ENCODE assay signal across 8 cellular contexts in the genomic region with DNA sequence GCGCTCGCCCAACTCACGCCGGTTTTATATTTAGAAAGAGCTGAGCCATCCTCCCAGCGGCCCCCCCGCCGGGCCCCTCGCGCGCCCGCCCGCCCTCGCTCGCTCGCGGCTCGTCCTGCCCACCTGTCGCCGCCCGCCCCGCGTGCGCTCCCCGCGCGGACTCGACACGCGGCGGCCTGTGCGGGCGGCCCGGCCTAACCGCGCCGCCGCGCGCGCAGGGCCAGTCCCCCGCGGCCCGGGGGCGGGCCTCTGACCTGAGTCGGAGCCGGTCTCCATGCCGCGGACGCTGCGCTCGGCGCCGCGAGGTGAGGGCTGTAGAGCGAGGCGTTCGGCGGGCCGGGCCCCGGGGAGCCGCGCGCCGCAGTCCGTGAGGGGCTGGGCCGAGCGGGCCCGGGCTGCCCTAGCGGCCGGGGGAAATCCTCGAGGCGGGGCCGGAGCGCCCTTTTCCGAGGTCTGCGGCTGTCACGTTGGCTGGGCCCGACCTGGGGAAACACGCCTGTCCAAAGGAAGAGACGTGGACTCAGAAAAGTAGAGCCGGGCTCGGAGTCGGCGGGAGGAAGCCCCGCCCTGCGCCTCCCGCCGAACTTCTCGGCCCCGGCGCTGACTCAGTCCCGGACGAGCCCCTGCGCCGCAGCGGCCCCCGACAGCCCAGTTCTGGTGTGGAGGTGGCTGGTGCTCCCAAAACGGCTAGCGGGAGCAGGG. TPM values are rescaled to one million over a fixed set of nuclear protein-coding genes. Genes with fewer than 3 reads are reported as not detected.
A peak's percentile ranks its signal among the peaks of the same experiment; 100 is the strongest.
DNase-seq lines count a peak whose midpoint lies in the region; ATAC-seq and TF ChIP-seq lines count a peak whose summit lies in the region.

A gene with protein sequence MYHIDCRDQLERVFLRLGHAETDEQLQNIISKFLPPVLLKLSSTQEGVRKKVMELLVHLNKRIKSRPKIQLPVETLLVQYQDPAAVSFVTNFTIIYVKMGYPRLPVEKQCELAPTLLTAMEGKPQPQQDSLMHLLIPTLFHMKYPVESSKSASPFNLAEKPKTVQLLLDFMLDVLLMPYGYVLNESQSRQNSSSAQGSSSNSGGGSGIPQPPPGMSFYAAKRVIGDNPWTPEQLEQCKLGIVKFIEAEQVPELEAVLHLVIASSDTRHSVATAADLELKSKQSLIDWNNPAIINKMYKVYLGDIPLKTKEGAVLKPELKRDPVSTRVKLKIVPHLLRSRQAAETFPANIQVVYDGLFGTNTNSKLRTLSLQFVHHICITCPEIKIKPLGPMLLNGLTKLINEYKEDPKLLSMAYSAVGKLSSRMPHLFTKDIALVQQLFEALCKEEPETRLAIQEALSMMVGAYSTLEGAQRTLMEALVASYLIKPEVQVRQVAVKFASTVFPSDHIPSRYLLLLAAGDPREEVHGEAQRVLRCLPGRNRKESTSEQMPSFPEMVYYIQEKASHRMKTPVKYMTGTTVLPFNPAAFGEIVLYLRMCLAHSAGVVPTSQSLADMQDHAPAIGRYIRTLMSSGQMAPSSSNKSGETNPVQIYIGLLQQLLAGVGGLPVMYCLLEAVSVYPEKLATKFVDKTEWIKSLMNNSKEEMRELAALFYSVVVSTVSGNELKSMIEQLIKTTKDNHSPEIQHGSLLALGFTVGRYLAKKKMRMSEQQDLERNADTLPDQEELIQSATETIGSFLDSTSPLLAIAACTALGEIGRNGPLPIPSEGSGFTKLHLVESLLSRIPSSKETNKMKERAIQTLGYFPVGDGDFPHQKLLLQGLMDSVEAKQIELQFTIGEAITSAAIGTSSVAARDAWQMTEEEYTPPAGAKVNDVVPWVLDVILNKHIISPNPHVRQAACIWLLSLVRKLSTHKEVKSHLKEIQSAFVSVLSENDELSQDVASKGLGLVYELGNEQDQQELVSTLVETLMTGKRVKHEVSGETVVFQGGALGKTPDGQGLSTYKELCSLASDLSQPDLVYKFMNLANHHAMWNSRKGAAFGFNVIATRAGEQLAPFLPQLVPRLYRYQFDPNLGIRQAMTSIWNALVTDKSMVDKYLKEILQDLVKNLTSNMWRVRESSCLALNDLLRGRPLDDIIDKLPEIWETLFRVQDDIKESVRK (N-terminal part only) (minus strand): TSS at position 522 of the 702 bp plus-strand sequence. CDS start 11,465 bp downstream, outside the sequence.

- peaks cover 4% of the 10 kb centered on the region for H4K20me1 ChIP-seq in neural progenitor cell (ENCODE audit: low read depth)

- H3K9ac ChIP-seq in HUES6 (ENCODE audit: low read length) (peak within 1 kb of the TSS; percentile 72), neural progenitor cell (peak within 1 kb of the TSS; percentile 32), stomach smooth muscle (ENCODE audit: low read length in 2 of 2) (peak within 1 kb of the TSS; percentile 94 to 99)

- H3F3A ChIP-seq in neural progenitor cell (ENCODE audit: low read depth), result peaks cover 35% of the 10 kb centered on the region

- peak within 1 kb of the TSS; percentile 86 for H3K4me2 ChIP-seq in neural progenitor cell

- H3K4me1 Mint-ChIP-seq in neural progenitor cell, result peaks cover 17% of the 10 kb centered on the region

- peaks cover 3% of the 10 kb centered on the region for H3K27me3 Mint-ChIP-seq in neural progenitor cell (ENCODE audit: insufficient read depth, low read depth)

- H3K4me3 Mint-ChIP-seq in neural progenitor cell, result peak within 1 kb of the TSS; percentile 93

- DNase-seq in DMS153 treated with DMSO at 0.1 percent for 48 hours (lab: John Stamatoyannopoulos, UW; ENCODE audit: unreplicated experiment), result peak; percentile 56
- DNase-seq in SJSA1 (ENCODE audit: low read depth in 1 of 2, low spot score in 2 of 2), result peak; percentile 79
- DNase-seq in activated naive CD4-positive, alpha-beta T cell treated with Interleukin-2 at 50 U/mL for 16 hours, result peak; percentile 73
- peak; percentile 46 to 73 for DNase-seq in foreskin keratinocyte
- peak; percentile 88 for DNase-seq in neural progenitor cell (ENCODE audit: low spot score)

- peaks cover 2% of the 10 kb centered on the region for H3K9me3 Mint-ChIP-seq in neural progenitor cell

- peak within 1 kb of the TSS; percentile 83 for H2AFZ ChIP-seq in neural progenitor cell (replicated peaks)

- H3K9me3 ChIP-seq in HUES6 (ENCODE audit: control insufficient read depth, insufficient read depth, low read depth, low read length) (no peaks in the 10 kb centered on the region), SJSA1 (replicated peaks) (no peaks in the 10 kb centered on the region), neural progenitor cell (ENCODE audit: low read depth) (no peaks in the 10 kb centered on the region), stomach smooth muscle (ENCODE audit: control insufficient read depth in 2 of 2, low read length in 2 of 2) (no peaks in the 10 kb centered on the region)

- peak within 1 kb of the TSS; percentile 93 for H3K27ac Mint-ChIP-seq in neural progenitor cell

- H3K79me2 ChIP-seq in neural progenitor cell (ENCODE audit: low read depth), result peaks cover 49% of the 10 kb centered on the region

- peak within 1 kb of the TSS; percentile 82 for H3K4me3 ChIP-seq in HUES6 (ENCODE audit: low read depth, low read length)
- H3K4me3 ChIP-seq in SJSA1, result peak within 1 kb of the TSS; percentile 96
- H3K4me3 ChIP-seq in neural progenitor cell, result peak within 1 kb of the TSS; percentile 99
- peak within 1 kb of the TSS; percentile 92 to 96 for H3K4me3 ChIP-seq in stomach smooth muscle (ENCODE audit: low read length in 2 of 2)

- H3K27ac ChIP-seq in HUES6 (ENCODE audit: low read depth, low read length) (peak within 1 kb of the TSS; percentile 81; the same call in 1 of the 2 replicates), SJSA1 (peak within 1 kb of the TSS; percentile 83), foreskin keratinocyte (peak within 1 kb of the TSS; percentile 64), neural progenitor cell (peak within 1 kb of the TSS; percentile 88), stomach smooth muscle (ENCODE audit: low read length) (peak within 1 kb of the TSS; percentile 97)

- H3K36me3 ChIP-seq in HUES6 (ENCODE audit: control insufficient read depth, insufficient read depth, low read length) (no peaks in the 10 kb centered on the region), SJSA1 (peaks cover 14% of the 10 kb centered on the region), neural progenitor cell (no peaks in the 10 kb centered on the region), stomach smooth muscle (ENCODE audit: control insufficient read depth in 2 of 2, insufficient read depth in 2 of 2, low read length in 2 of 2) (no peaks in the 10 kb centered on the region)

- TF ChIP-seq CTCF in foreskin keratinocyte (conservative IDR thresholded peaks at IDR 0.05), result no peak
- TF ChIP-seq CTCF in neural progenitor cell (IDR thresholded peaks at IDR 0.05), result peak; percentile 8

- peaks cover 17% of the 10 kb centered on the region for H3K4me1 ChIP-seq in HUES6 (ENCODE audit: control insufficient read depth, insufficient read depth, low read length)
- peaks cover 9% of the 10 kb centered on the region for H3K4me1 ChIP-seq in SJSA1 (replicated peaks)
- peaks cover 10% of the 10 kb centered on the region for H3K4me1 ChIP-seq in foreskin keratinocyte
- H3K4me1 ChIP-seq in neural progenitor cell, result peaks cover 15% of the 10 kb centered on the region
- peaks cover 10% of the 10 kb centered on the region for H3K4me1 ChIP-seq in stomach smooth muscle (ENCODE audit: control insufficient read depth, insufficient read depth, low read length)

- ATAC-seq in GM21447 (IDR thresholded peaks at IDR 0.05; ENCODE audit: unreplicated experiment) (peak; percentile 49), foreskin keratinocyte (peak; percentile 78)

- H3K27me3 ChIP-seq in HUES6 (ENCODE audit: control insufficient read depth, insufficient read depth, low read length), result no peaks in the 10 kb centered on the region
- no peaks in the 10 kb centered on the region for H3K27me3 ChIP-seq in SJSA1 (replicated peaks)
- no peaks in the 10 kb centered on the region for H3K27me3 ChIP-seq in foreskin keratinocyte
- no peaks in the 10 kb centered on the region for H3K27me3 ChIP-seq in neural progenitor cell
- H3K27me3 ChIP-seq in stomach smooth muscle (ENCODE audit: control insufficient read depth in 1 of 2, insufficient read depth in 2 of 2, low read length in 2 of 2), result no peaks in the 10 kb centered on the region

- H3K36me3 Mint-ChIP-seq in neural progenitor cell, result peaks cover 9% of the 10 kb centered on the region

RNA-seq across cellular contexts. Expression of the gene that starts here (rescaled TPM):
- total RNA-seq in SJSA1 (2014; rRNA removed; shearing (Covaris generic)), result 31.4 and 35.7 TPM in 2 replicates
- total RNA-seq in foreskin keratinocyte (56.1 and 56.7 TPM in 2 replicates), neural progenitor cell (ENCODE audit: low replicate concordance) (46.3 and 59.2 TPM in 2 replicates)
- 18.5 and 21.8 TPM in 2 replicates for polyA plus RNA-seq in foreskin keratinocyte

Comparison
In these comparisons a context has a peak if more than half of its experiments do, and no peak if none do; other contexts are left out.
1. Peak in every context shown above with its lines: DNase-seq, ATAC-seq, H3K4me3 ChIP-seq and H3K27ac ChIP-seq.
2. H3K9ac ChIP-seq: peak in every context shown above with its lines; median percentile 96 in stomach smooth muscle; 72 in HUES6; 32 in neural progenitor cell.